ENCODE assay signal across 10 cellular contexts in genomic region chr5:10913181-10913810, GRCh38.
"Had no signal": no experiment of that assay in that cellular context is flagged by ENCODE, and none has a peak within 500 bp of the region (broad histone marks: within the 10 kb centered on the region; RNA-seq: fewer than 3 reads in every experiment).

No MANE protein-coding gene starts in this region.

- ATAC-seq: gastrocnemius medialis, T-helper 17 cell had no signal

- H3K27me3 ChIP-seq: gastrocnemius medialis, tibial nerve had no signal

- DNase-seq: activated CD4-positive, alpha-beta memory T cell treated with anti-CD3 and anti-CD28 coated beads for 36 hours; activated T-cell treated with anti-CD3 and anti-CD28 coated beads for 4 hours; effector memory CD4-positive, alpha-beta T cell; gastrocnemius medialis; nephron progenitor cell; retina; stimulated activated CD4-positive, alpha-beta T cell treated with anti-CD3 and anti-CD28 coated beads, Interleukin-2, amount 100 ng/mL, for 24 hours; T-helper 17 cell; WERI-Rb-1 had no signal

- H3K9me3 ChIP-seq: gastrocnemius medialis, tibial nerve had no signal

- H3K27ac ChIP-seq: gastrocnemius medialis, tibial nerve, WERI-Rb-1 had no signal

- H3K4me3 ChIP-seq: gastrocnemius medialis, tibial nerve had no signal

- H3K36me3 ChIP-seq: gastrocnemius medialis, tibial nerve, WERI-Rb-1 had no signal

- H3K4me1 ChIP-seq: gastrocnemius medialis, tibial nerve had no signal
